ENCODE assay signal across 29 cellular contexts in genomic region chr19:34664168-34664567, GRCh38. TPM values are rescaled to one million over a fixed set of nuclear protein-coding genes. Genes with fewer than 3 reads are reported as not detected.
DNase-seq lines count a peak whose midpoint lies in the region; ATAC-seq, FAIRE-seq and TF ChIP-seq lines count a peak whose summit lies in the region.
"Had no signal": no experiment of that assay in that cellular context is flagged by ENCODE, and none has a peak within 500 bp of the region (broad histone marks: within the 10 kb centered on the region; RNA-seq: fewer than 3 reads in every experiment).

No MANE protein-coding gene starts in this region.

- no peak overlapping the region for H2AK5ac ChIP-seq in mesendoderm (ENCODE audit: low read length)

- no peak for TF ChIP-seq RAD21 in HepG2 (CRISPR knock-in tag; IDR thresholded peaks at IDR 0.05)

- no peak for TF ChIP-seq EP300 in HepG2 (IDR thresholded peaks at IDR 0.05; ENCODE audit: low read depth in 2 of 2, low read length in 2 of 2)
- TF ChIP-seq EP300 in HepG2 (CRISPR knock-in tag; IDR thresholded peaks at IDR 0.05; ENCODE audit: borderline replicate concordance), result no peak

- in situ Hi-C loops in HepG2 (cut with HindIII; ENCODE audit: extremely low pct_ligation_motif_present, low pct_unique_long_range_greater_than_20kb), result no loop called here

- no peak overlapping the region for H3K4ac ChIP-seq in mesendoderm (ENCODE audit: low read depth, low read length)

- ATAC-seq in HepG2, result peak; percentile 49
- ATAC-seq in psoas muscle, result peak; percentile 46 to 78 (median 67)
- no peak for ATAC-seq in HG03025 (IDR thresholded peaks at IDR 0.05; ENCODE audit: low FRiP score, unreplicated experiment)
- ATAC-seq: GM23338, HCT116 had no signal

- H2BK5ac ChIP-seq in mesendoderm (ENCODE audit: low read length), result no peak overlapping the region

- no peak for TF ChIP-seq CTCF in HEK293 (tag by site-specific recombination; IDR thresholded peaks at IDR 0.05)
- no peak for TF ChIP-seq CTCF in adrenal gland (IDR thresholded peaks at IDR 0.05)
- TF ChIP-seq CTCF in HepG2 (CRISPR knock-in tag; IDR thresholded peaks at IDR 0.05), result no peak
- no peak for TF ChIP-seq CTCF in psoas muscle (IDR thresholded peaks at IDR 0.05)

- no peak overlapping the region for H4K5ac ChIP-seq in mesendoderm (ENCODE audit: low read length)

- no peak for FAIRE-seq in HepG2 (lab: Jason Lieb, UNC)
- FAIRE-seq: GM12891, GM18507 had no signal

- TF ChIP-seq POLR2A in adrenal gland (IDR thresholded peaks at IDR 0.05), result no peak
- no peak for TF ChIP-seq POLR2A in HepG2 (IDR thresholded peaks at IDR 0.05; ENCODE audit: insufficient read depth in 1 of 2, low read depth in 2 of 2, low read length in 2 of 2)

- no TSS peak for BruUV-seq in HepG2 (replicated peaks; lab: Mats Ljungman, UMichigan)

- H3K36me3 ChIP-seq in HEK293 (ENCODE audit: control insufficient read depth in 2 of 2, insufficient read depth in 1 of 2, low read length in 2 of 2), result no peaks in the 10 kb centered on the region; a peak in 1 of 3 replicates
- no peaks in the 10 kb centered on the region for H3K36me3 ChIP-seq in adrenal gland (replicated peaks in 1 of 2)
- no peaks in the 10 kb centered on the region for H3K36me3 ChIP-seq in HepG2 (replicated peaks in 1 of 2; ENCODE audit: control insufficient read depth in 1 of 2, insufficient read depth in 2 of 2, low read length in 2 of 2)
- no peaks in the 10 kb centered on the region for H3K36me3 ChIP-seq in psoas muscle (ENCODE audit: insufficient read depth in 1 of 2, low read depth in 1 of 2)
- no peaks in the 10 kb centered on the region for H3K36me3 ChIP-seq in mesendoderm (ENCODE audit: control insufficient read depth, insufficient read depth, low read length)
- H3K36me3 ChIP-seq: BE2C had no signal

- no peak overlapping the region for H2AFZ ChIP-seq in HepG2 (ENCODE audit: low read length)
- H2AFZ ChIP-seq: GM23338 had no signal

- POLR2A ChIA-PET in HEK293 (lab: Yijun Ruan, JAX), result no interaction called here
- POLR2A ChIA-PET in HepG2 (lab: Yijun Ruan, JAX), result interaction anchor here (1.3 kb wide), 1 partner anchor 9 kb away, joined by 3 read pairs; no protein-coding TSS in a partner anchor

- no peak overlapping the region for H3K27ac ChIP-seq in HEK293 (ENCODE audit: extremely low read depth, low read depth, low read length)
- H3K27ac ChIP-seq in adrenal gland, result peak overlapping the region in 1 of 5 donors; percentile 68
- H3K27ac ChIP-seq in HepG2 (ENCODE audit: extremely low read length, insufficient read depth, low read length), result no peak overlapping the region
- no peak overlapping the region for H3K27ac ChIP-seq in psoas muscle
- no peak overlapping the region for H3K27ac ChIP-seq in mesendoderm (ENCODE audit: low read depth, low read length)
- H3K27ac ChIP-seq: SK-N-MC had no signal

- H3K4me1 ChIP-seq in HEK293 (ENCODE audit: control insufficient read depth, insufficient read depth, low read length), result no peaks in the 10 kb centered on the region; the same call in 1 of the 2 replicates
- peaks cover 11 to 17% of the 10 kb centered on the region in 2 donors for H3K4me1 ChIP-seq in adrenal gland (replicated peaks in 1 of 2)
- peaks cover 36% of the 10 kb centered on the region for H3K4me1 ChIP-seq in HepG2 (ENCODE audit: insufficient read depth, low read length)
- H3K4me1 ChIP-seq in psoas muscle, result peaks cover 4% of the 10 kb centered on the region
- no peaks in the 10 kb centered on the region for H3K4me1 ChIP-seq in mesendoderm (ENCODE audit: control insufficient read depth, low read depth, low read length)
- H3K4me1 ChIP-seq: BE2C, Caco-2 had no signal

- DNase-seq in adrenal gland (peak in 6 of 7 donors; percentile 51 to 66 (median 66)), HepG2 (ENCODE audit: low spot score) (no peak), psoas muscle (peak in 1 of 2 donors; percentile 68), D341Med (ENCODE audit: low spot score) (no peak), mesendoderm (no peak), NOMO-1 treated with dmso at 0.1 percent for 144 hours (lab: John Stamatoyannopoulos, UW; ENCODE audit: unreplicated experiment) (no peak)
- DNase-seq: BE2C; Caco-2; CD4-positive, CD25-positive, alpha-beta regulatory T cell; DND-41; Karpas-422; MV-4-11; NCI-H1105 treated with DMSO at 0.1 percent for 48 hours; NCI-H2081; NCI-H2171; NCI-H345; NCI-H524; NCI-H774; OCI-M1; SHP77 had no signal

- H3K27me3 ChIP-seq in adrenal gland (no peaks in the 10 kb centered on the region), HepG2 (ENCODE audit: control insufficient read depth in 1 of 2, insufficient read depth in 2 of 2, low read length in 2 of 2) (no peaks in the 10 kb centered on the region; a peak in 2 of 5 replicates), psoas muscle (ENCODE audit: insufficient read depth in 3 of 3, low read length in 2 of 3) (no peaks in the 10 kb centered on the region), mesendoderm (ENCODE audit: insufficient read depth, low read length, poor library complexity) (no peaks in the 10 kb centered on the region)
- H3K27me3 ChIP-seq: BE2C had no signal

- H3K79me2 ChIP-seq in HepG2 (ENCODE audit: insufficient read depth, low read length) (no peaks in the 10 kb centered on the region), mesendoderm (ENCODE audit: control insufficient read depth, insufficient read depth, low read length) (no peaks in the 10 kb centered on the region)

- H4K8ac ChIP-seq in mesendoderm (ENCODE audit: low read depth, low read length), result no peak overlapping the region

- H3K56ac ChIP-seq in mesendoderm (ENCODE audit: low read length), result no peak overlapping the region

- intact Hi-C loops in adrenal gland (cut with DNase I) (no loop called here), HepG2 (cut with micrococcal nuclease; ENCODE audit: unreplicated experiment) (no loop called here), psoas muscle (cut with DNase I) (no loop called here)

- no peaks in the 10 kb centered on the region for H4K20me1 ChIP-seq in HepG2 (ENCODE audit: insufficient read depth, low read length)

- H3K4me2 ChIP-seq in HepG2 (ENCODE audit: low read depth, low read length), result peak overlapping the region; percentile 43
- H3K4me2 ChIP-seq in mesendoderm (ENCODE audit: low read length), result no peak overlapping the region
- H3K4me2 ChIP-seq: GM23338 had no signal

- CTCF ChIA-PET in HEK293 (lab: Yijun Ruan, JAX) (interaction anchor here (1.5 to 3.8 kb wide), 4 partner anchors 10 to 81 kb away, joined by 5 to 64 read pairs (median 28); no protein-coding TSS in a partner anchor), HepG2 (lab: Yijun Ruan, JAX; ENCODE audit: low intra/inter-chr PET ratio, low total read pairs) (interaction anchor here (1.9 kb wide), 1 partner anchor 25 kb away, joined by 8 read pairs; no protein-coding TSS in a partner anchor)

- H3K18ac ChIP-seq in mesendoderm (ENCODE audit: low read length), result no peak overlapping the region

- no peak overlapping the region for H2BK120ac ChIP-seq in mesendoderm (ENCODE audit: low read depth, low read length)

- no peak overlapping the region for H3K9ac ChIP-seq in HepG2 (ENCODE audit: insufficient read depth, low read depth, low read length)
- H3K9ac ChIP-seq in mesendoderm (ENCODE audit: low read length), result no peak overlapping the region

- H3K79me1 ChIP-seq in mesendoderm (ENCODE audit: low read length), result no peaks in the 10 kb centered on the region

- 23 to 42% (median 31%) methylated on average over 2 to 3 of the region's 3 CpGs for WGBS in adrenal gland, 4 donors
- WGBS in HepG2 (ENCODE audit: low lambda C conversion rate), result 0% methylated on average over 2 of the region's 3 CpGs
- WGBS in psoas muscle, 3 donors, result 21 to 30% (median 25%) methylated on average over 3 of the region's 3 CpGs
- no CpG with 5 or more reads among the region's 3 CpGs for WGBS in mesendoderm (ENCODE audit: extremely low coverage, insufficient coverage, low lambda C conversion rate)

- no peaks in the 10 kb centered on the region for H3K9me3 ChIP-seq in HEK293 (ENCODE audit: control insufficient read depth, insufficient read depth, low read depth, low read length)
- H3K9me3 ChIP-seq in adrenal gland (replicated peaks in 1 of 3), result no peaks in the 10 kb centered on the region
- no peaks in the 10 kb centered on the region for H3K9me3 ChIP-seq in HepG2 (ENCODE audit: low read length)
- H3K9me3 ChIP-seq in psoas muscle, result no peaks in the 10 kb centered on the region
- H3K9me3 ChIP-seq: BE2C, Caco-2 had no signal

- no peak overlapping the region for H2BK15ac ChIP-seq in mesendoderm (replicated peaks; ENCODE audit: low read depth)

- H3K4me3 ChIP-seq in HEK293 (ENCODE audit: low read depth, low read length) (no peak overlapping the region), adrenal gland (no peak overlapping the region), HepG2 (replicated peaks in 1 of 3; ENCODE audit: insufficient read depth in 1 of 3, low read depth in 2 of 3, low read length in 3 of 3) (no peak overlapping the region; a peak in 1 of 6 replicates), psoas muscle (no peak overlapping the region), mesendoderm (ENCODE audit: low read length) (no peak overlapping the region)
- H3K4me3 ChIP-seq: GM23338, SK-N-MC had no signal

- H3K23ac ChIP-seq in mesendoderm (ENCODE audit: low read length), result no peak overlapping the region

RNA-seq across cellular contexts. Expression of gene SCGB2B2, which starts 12.8 kb away (rescaled TPM):
- total RNA-seq in adrenal gland (1 to 10 TPM in 3 of 8 donors, under 1 TPM in 4, not detected in 1; 0.41 to 2.3 (median 0.95) TPM), HepG2 (2016; rRNA removed; fragmentation: Illumina TruSeq; extraction: Trizol) (not detected in 2 replicates), psoas muscle (1 to 10 TPM in 1 of 4 donors, under 1 TPM in 3; 0.17 to 1.0 (median 0.41) TPM)
- polyA plus RNA-seq in adrenal gland (under 1 TPM; 0.27 to 0.72 (median 0.62) TPM), HepG2 (2011; rRNA removed) (0.03 and 0.12 TPM in 2 replicates), psoas muscle (1 to 10 TPM in 1 of 3 donors, under 1 TPM in 2; 0.13 to 1.1 (median 0.14) TPM)
- total RNA-seq in HepG2 (2016; cell fraction: cytosol; rRNA removed; fragmentation: Illumina TruSeq; extraction: Trizol; ENCODE audit: low read depth), result not detected in 2 replicates
- total RNA-seq in HepG2 (2016; cell fraction: insoluble cytoplasmic fraction; rRNA removed; fragmentation: Illumina TruSeq; extraction: Trizol), result not detected in 2 replicates
- not detected in 2 replicates for total RNA-seq in HepG2 (2016; cell fraction: membrane; rRNA removed; fragmentation: Illumina TruSeq; extraction: Trizol)
- not detected in 2 replicates for total RNA-seq in HepG2 (2016; cell fraction: nucleus; rRNA removed; fragmentation: Illumina TruSeq; extraction: Trizol)
- polyA plus RNA-seq in HepG2 (2011; cell fraction: cytosol; rRNA removed), result 0.03 and 0.05 TPM in 2 replicates
- polyA plus RNA-seq in HepG2 (2011; cell fraction: nucleus; rRNA removed), result 0.12 and 0.23 TPM in 2 replicates
- polyA plus RNA-seq in HepG2 (2012), result 0.05 TPM in 1 of 2 replicates, not detected in the other
- not detected in 2 replicates for polyA plus RNA-seq in HepG2 (2016; cell fraction: cytosol; fragmentation: Illumina TruSeq; extraction: Trizol; ENCODE audit: low read depth)
- polyA plus RNA-seq in HepG2 (2016; cell fraction: insoluble cytoplasmic fraction; fragmentation: Illumina TruSeq; extraction: Trizol; ENCODE audit: low read depth), result not detected in 2 replicates
- polyA plus RNA-seq in HepG2 (2016; cell fraction: membrane; fragmentation: Illumina TruSeq; extraction: Trizol; ENCODE audit: low read depth), result not detected in 2 replicates
- 1.7 TPM in 1 of 2 replicates, not detected in the other for polyA plus RNA-seq in HepG2 (2016; cell fraction: nucleus; fragmentation: Illumina TruSeq; extraction: Trizol; ENCODE audit: insufficient read depth, low read depth)
- 0.22 and 1.6 TPM in 2 replicates for polyA minus RNA-seq in HepG2 (2011; rRNA and poly(A)+ RNA removed; ENCODE audit: low replicate concordance)
- polyA minus RNA-seq in HepG2 (2011; cell fraction: cytosol; rRNA and poly(A)+ RNA removed), result not detected in 2 replicates
- polyA minus RNA-seq in HepG2 (2011; cell fraction: nucleus; rRNA and poly(A)+ RNA removed), result 0.39 and 1.1 TPM in 2 replicates
- polyA plus RNA-seq in mesendoderm (2013, experiment 1 of 2), result 0.01 TPM
- polyA plus RNA-seq in mesendoderm (2013, experiment 2 of 2), result 0.01 TPM
- total RNA-seq: G401 had no signal
- polyA plus RNA-seq: GM23338, IgD-negative memory B cell had no signal

RNA-seq across cellular contexts. Expression of gene ZNF302, which starts 13.3 kb away (rescaled TPM):
- 10 to 100 TPM; 12.7 to 43.1 (median 32.5) TPM for total RNA-seq in adrenal gland
- polyA plus RNA-seq in adrenal gland, result 10 to 100 TPM; 26.6 to 43.4 (median 42.8) TPM
- not detected in 2 replicates for total RNA-seq in HepG2 (2016; rRNA removed; fragmentation: Illumina TruSeq; extraction: Trizol)
- total RNA-seq in HepG2 (2016; cell fraction: cytosol; rRNA removed; fragmentation: Illumina TruSeq; extraction: Trizol; ENCODE audit: low read depth), result not detected in 2 replicates
- total RNA-seq in HepG2 (2016; cell fraction: insoluble cytoplasmic fraction; rRNA removed; fragmentation: Illumina TruSeq; extraction: Trizol), result not detected in 2 replicates
- not detected in 2 replicates for total RNA-seq in HepG2 (2016; cell fraction: membrane; rRNA removed; fragmentation: Illumina TruSeq; extraction: Trizol)
- total RNA-seq in HepG2 (2016; cell fraction: nucleus; rRNA removed; fragmentation: Illumina TruSeq; extraction: Trizol), result not detected in 2 replicates
- polyA plus RNA-seq in HepG2 (2011; rRNA removed), result not detected in 2 replicates
- not detected in 2 replicates for polyA plus RNA-seq in HepG2 (2011; cell fraction: cytosol; rRNA removed)
- not detected in 2 replicates for polyA plus RNA-seq in HepG2 (2011; cell fraction: nucleus; rRNA removed)
- not detected in 2 replicates for polyA plus RNA-seq in HepG2 (2012)
- not detected in 2 replicates for polyA plus RNA-seq in HepG2 (2016; cell fraction: cytosol; fragmentation: Illumina TruSeq; extraction: Trizol; ENCODE audit: low read depth)
- polyA plus RNA-seq in HepG2 (2016; cell fraction: insoluble cytoplasmic fraction; fragmentation: Illumina TruSeq; extraction: Trizol; ENCODE audit: low read depth), result not detected in 2 replicates
- not detected in 2 replicates for polyA plus RNA-seq in HepG2 (2016; cell fraction: membrane; fragmentation: Illumina TruSeq; extraction: Trizol; ENCODE audit: low read depth)
- polyA plus RNA-seq in HepG2 (2016; cell fraction: nucleus; fragmentation: Illumina TruSeq; extraction: Trizol; ENCODE audit: insufficient read depth, low read depth), result not detected in 2 replicates
- 18.5 TPM in 1 of 2 replicates, not detected in the other for polyA minus RNA-seq in HepG2 (2011; rRNA and poly(A)+ RNA removed; ENCODE audit: low replicate concordance)
- not detected in 2 replicates for polyA minus RNA-seq in HepG2 (2011; cell fraction: cytosol; rRNA and poly(A)+ RNA removed)
- polyA minus RNA-seq in HepG2 (2011; cell fraction: nucleus; rRNA and poly(A)+ RNA removed), result not detected in 2 replicates
- 10 to 100 TPM; 24.3 to 32.2 (median 27.2) TPM for total RNA-seq in psoas muscle
- 10 to 100 TPM; 20.4 to 86.3 (median 21.7) TPM for polyA plus RNA-seq in psoas muscle
- polyA plus RNA-seq in mesendoderm (2013, experiment 1 of 2), result 15.8 TPM
- polyA plus RNA-seq in mesendoderm (2013, experiment 2 of 2), result 15.6 TPM

Comparison
In these comparisons a context has a peak if more than half of its experiments do, and no peak if none do; other contexts are left out.
1. DNase-seq: peak in adrenal gland (6 of 7); none in HepG2 (single experiment), D341Med (single experiment), mesendoderm (single experiment) and NOMO-1 treated with dmso at 0.1 percent for 144 hours (single experiment).
2. RNA of gene ZNF302, which starts 13.3 kb away (total RNA-seq): 12.7 to 43.1 TPM in adrenal gland and 24.3 to 32.2 TPM in psoas muscle; not detected in HepG2; every median in the first group is over 10 times any median in the second.
3. Of the 63 proteins assayed by ChIP-seq in both HepG2 and HEK293: peak only in HepG2: none; only in HEK293: none; in both: REST; in neither: 62.